8 cellular contexts compared by ENCODE assay signal in the genomic region with DNA sequence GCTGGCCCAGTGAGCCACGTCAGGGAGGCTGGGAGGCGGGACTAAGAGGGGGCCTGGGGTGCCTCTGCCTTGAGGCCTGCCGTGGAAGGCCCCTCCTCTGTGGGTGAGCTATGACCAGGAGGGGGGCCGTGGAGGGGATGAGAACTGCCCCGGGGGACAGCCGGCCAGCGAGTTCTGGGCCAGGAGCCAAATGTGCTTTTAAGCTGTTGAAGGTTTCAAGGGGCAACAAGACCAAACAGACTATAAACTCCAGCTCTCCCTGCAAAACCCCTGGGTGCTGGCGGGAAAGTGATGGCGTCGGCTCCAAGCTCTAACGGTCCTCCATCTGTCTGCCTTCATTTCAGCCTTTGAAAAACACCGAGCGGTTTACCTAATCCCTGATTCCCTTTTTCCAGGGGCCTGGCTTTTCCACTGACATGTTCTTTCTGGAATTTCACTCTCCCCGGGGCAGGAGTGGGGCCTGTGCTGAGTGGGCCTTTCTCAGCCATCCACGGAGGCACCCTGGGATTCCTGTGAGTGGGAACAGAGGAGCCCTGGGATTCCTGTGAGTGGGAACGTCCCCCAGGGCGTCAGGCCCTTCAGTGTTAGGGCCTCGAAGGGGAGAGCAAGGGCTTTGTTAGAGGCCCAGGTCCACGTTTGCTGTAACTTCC.
A peak's percentile ranks its signal among the peaks of the same experiment; 100 is the strongest.
DNase-seq lines count a peak whose midpoint lies in the region; ATAC-seq and TF ChIP-seq lines count a peak whose summit lies in the region.

No MANE protein-coding gene starts in this region.

- no peaks in the 10 kb centered on the region for H3K36me3 Mint-ChIP-seq in CD4-positive, alpha-beta T cell (ENCODE audit: low read depth)

- no peak for TF ChIP-seq EP300 in ovary (IDR thresholded peaks at IDR 0.05)

- WGBS in ovary, 3 donors, result 14 to 19% (median 19%) methylated on average over 19 of the region's 19 CpGs
- WGBS in lower leg skin, 2 donors, result 50 to 53% methylated on average over 15 of the region's 19 CpGs

- POLR2A ChIA-PET in CD4-positive, alpha-beta T cell (lab: Charles Lee), result no interaction called here

- no peaks in the 10 kb centered on the region for H4K20me1 ChIP-seq in fibroblast of lung (ENCODE audit: control insufficient read depth, extremely low read depth, insufficient read depth, low read length)

- DNase-seq in Caki2 (ENCODE audit: low read depth), result peak; percentile 73
- DNase-seq in NCI-H446 treated with DMSO at 0.1 percent for 48 hours (lab: John Stamatoyannopoulos, UW), result peak; percentile 46
- peak; percentile 76 to 92 for DNase-seq in fibroblast of lung (ENCODE audit: low read depth in 2 of 2)
- peak; percentile 89 to 92 (median 91) for DNase-seq in ovary
- no peak for DNase-seq in CD4-positive, alpha-beta T cell
- DNase-seq in NCI-H2029 treated with DMSO at 0.1 percent for 48 hours (lab: John Stamatoyannopoulos, UW), result no peak
- no peak for DNase-seq in lower leg skin (ENCODE audit: low spot score in 2 of 2)

- no peaks in the 10 kb centered on the region for H3K9me3 ChIP-seq in fibroblast of lung (ENCODE audit: control insufficient read depth, insufficient read depth, low read depth, low read length)
- no peaks in the 10 kb centered on the region for H3K9me3 ChIP-seq in ovary
- H3K9me3 ChIP-seq in CD4-positive, alpha-beta T cell (ENCODE audit: control insufficient read depth, low read length), result no peaks in the 10 kb centered on the region

- no peaks in the 10 kb centered on the region for H3K27me3 Mint-ChIP-seq in CD4-positive, alpha-beta T cell

- H2AFZ ChIP-seq in fibroblast of lung (ENCODE audit: low read length), result no peak overlapping the region

- no peak overlapping the region for H3K4me2 ChIP-seq in fibroblast of lung (ENCODE audit: extremely low read depth, insufficient read depth, low read length)

- peaks cover 13% of the 10 kb centered on the region for H3K79me2 ChIP-seq in fibroblast of lung (ENCODE audit: control insufficient read depth, insufficient read depth, low read length)

- no peaks in the 10 kb centered on the region for H3K27me3 ChIP-seq in fibroblast of lung (ENCODE audit: control insufficient read depth, insufficient read depth, low read length)
- no peaks in the 10 kb centered on the region for H3K27me3 ChIP-seq in ovary
- no peaks in the 10 kb centered on the region for H3K27me3 ChIP-seq in CD4-positive, alpha-beta T cell (ENCODE audit: control insufficient read depth, insufficient read depth, low read length)

- no peak for ATAC-seq in HG02571 (IDR thresholded peaks at IDR 0.05; ENCODE audit: unreplicated experiment)
- ATAC-seq in CD4-positive, alpha-beta T cell (ENCODE audit: poor library complexity), result no peak

- H3K27ac Mint-ChIP-seq in CD4-positive, alpha-beta T cell, result no peak overlapping the region

- no peak overlapping the region for H3K4me3 Mint-ChIP-seq in CD4-positive, alpha-beta T cell

- H3K4me1 Mint-ChIP-seq in CD4-positive, alpha-beta T cell (ENCODE audit: low read depth), result no peaks in the 10 kb centered on the region

- no peaks in the 10 kb centered on the region for H3K9me3 Mint-ChIP-seq in CD4-positive, alpha-beta T cell

- H3K4me1 ChIP-seq in fibroblast of lung (ENCODE audit: control insufficient read depth, extremely low read depth, insufficient read depth, low read length), result peaks cover 14% of the 10 kb centered on the region
- peaks cover 35% of the 10 kb centered on the region for H3K4me1 ChIP-seq in ovary (ENCODE audit: insufficient read depth)

- peaks cover 30% of the 10 kb centered on the region for H3K36me3 ChIP-seq in fibroblast of lung (ENCODE audit: control insufficient read depth, insufficient read depth, low read length)
- no peaks in the 10 kb centered on the region for H3K36me3 ChIP-seq in ovary

- TF ChIP-seq CTCF in fibroblast of lung (conservative IDR thresholded peaks at IDR 0.05 in 1 of 2, IDR thresholded peaks at IDR 0.05 in 1 of 2; ENCODE audit: low read depth in 1 of 2, low read length in 2 of 2) (no peak), ovary (IDR thresholded peaks at IDR 0.05) (no peak), lower leg skin (IDR thresholded peaks at IDR 0.05) (no peak)
- TF ChIP-seq CTCF in CD4-positive, alpha-beta T cell (IDR thresholded peaks at IDR 0.05), result no peak

- in situ Hi-C loops in Caki2 (cut with HindIII; ENCODE audit: low pct_unique_long_range_greater_than_20kb, low sequenced_read_pairs), result no loop called here

- H3K4me3 ChIP-seq in fibroblast of lung (replicated peaks in 1 of 4; ENCODE audit: control extremely low read depth in 1 of 4, insufficient read depth in 1 of 4, low read depth in 3 of 4, low read length in 4 of 4), result no peak overlapping the region
- H3K4me3 ChIP-seq in ovary, result no peak overlapping the region
- no peak overlapping the region for H3K4me3 ChIP-seq in lower leg skin (ENCODE audit: low read depth, poor library complexity, severe bottlenecking)

- intact Hi-C loops in ovary (cut with DNase I), result no loop called here
- intact Hi-C loops in CD4-positive, alpha-beta T cell (cut with DNase I, micrococcal nuclease), result no loop called here
- intact Hi-C loops in lower leg skin (cut with DNase I; ENCODE audit: low total_unique reads), result no loop called here

- TF ChIP-seq POLR2A in ovary (IDR thresholded peaks at IDR 0.05) (no peak), lower leg skin (IDR thresholded peaks at IDR 0.05) (no peak)

- peak overlapping the region; percentile 49 for H3K9ac ChIP-seq in fibroblast of lung (ENCODE audit: insufficient read depth, low read length)

- CTCF ChIA-PET in CD4-positive, alpha-beta T cell (lab: Charles Lee), result no interaction called here

- H3K27ac ChIP-seq in fibroblast of lung (ENCODE audit: insufficient read depth, low read length), result peak overlapping the region; percentile 70
- H3K27ac ChIP-seq in ovary, result peak overlapping the region; percentile 69 to 70
- no peak overlapping the region for H3K27ac ChIP-seq in CD4-positive, alpha-beta T cell (ENCODE audit: low read depth, low read length)

Comparison
In these comparisons a context has a peak if more than half of its experiments do, and no peak if none do; other contexts are left out.
1. DNase-seq: peak in Caki2 (single experiment), NCI-H446 treated with DMSO at 0.1 percent for 48 hours (single experiment), fibroblast of lung (2 of 2) and ovary (5 of 5); none in CD4-positive, alpha-beta T cell (0 of 10), NCI-H2029 treated with DMSO at 0.1 percent for 48 hours (single experiment) and lower leg skin (0 of 2).